Comparison of ENCODE assay signal across 1 cellular context in the genomic region with DNA sequence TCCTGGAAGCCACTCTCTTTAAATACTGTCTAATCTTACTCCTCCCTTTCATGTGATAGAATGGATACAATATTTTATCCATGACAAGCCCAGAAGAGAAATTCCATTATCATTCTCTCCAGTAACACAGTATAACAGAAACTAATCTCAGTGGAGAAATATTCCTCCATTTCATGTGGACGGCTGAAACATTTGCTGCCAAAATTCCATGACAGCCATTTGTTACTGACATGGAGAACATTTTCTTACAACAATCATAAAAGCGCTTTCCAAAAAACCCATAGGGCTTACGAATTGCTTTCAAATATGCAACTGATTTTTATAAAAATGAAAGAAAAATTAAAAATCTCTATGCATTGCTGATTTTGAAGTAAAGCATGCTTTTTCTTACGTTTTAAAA.
TF ChIP-seq lines count a peak whose summit lies in the region.

No MANE protein-coding gene starts in this region.

TF ChIP-seq in HCT116, 20 proteins besides CTCF, POLR2A, EP300 and RAD21 (continued from another document):
- TF ChIP-seq, protein P1, sequence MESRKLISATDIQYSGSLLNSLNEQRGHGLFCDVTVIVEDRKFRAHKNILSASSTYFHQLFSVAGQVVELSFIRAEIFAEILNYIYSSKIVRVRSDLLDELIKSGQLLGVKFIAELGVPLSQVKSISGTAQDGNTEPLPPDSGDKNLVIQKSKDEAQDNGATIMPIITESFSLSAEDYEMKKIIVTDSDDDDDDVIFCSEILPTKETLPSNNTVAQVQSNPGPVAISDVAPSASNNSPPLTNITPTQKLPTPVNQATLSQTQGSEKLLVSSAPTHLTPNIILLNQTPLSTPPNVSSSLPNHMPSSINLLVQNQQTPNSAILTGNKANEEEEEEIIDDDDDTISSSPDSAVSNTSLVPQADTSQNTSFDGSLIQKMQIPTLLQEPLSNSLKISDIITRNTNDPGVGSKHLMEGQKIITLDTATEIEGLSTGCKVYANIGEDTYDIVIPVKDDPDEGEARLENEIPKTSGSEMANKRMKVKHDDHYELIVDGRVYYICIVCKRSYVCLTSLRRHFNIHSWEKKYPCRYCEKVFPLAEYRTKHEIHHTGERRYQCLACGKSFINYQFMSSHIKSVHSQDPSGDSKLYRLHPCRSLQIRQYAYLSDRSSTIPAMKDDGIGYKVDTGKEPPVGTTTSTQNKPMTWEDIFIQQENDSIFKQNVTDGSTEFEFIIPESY (IDR thresholded peaks at IDR 0.05; ENCODE audit: extremely low read depth, insufficient replicate concordance, low read length): no peak
- TF ChIP-seq POLR2AphosphoS5 (IDR thresholded peaks at IDR 0.05; ENCODE audit: low read depth, low read length) (no peak), SRF (IDR thresholded peaks at IDR 0.05; ENCODE audit: low read depth) (no peak), ELF1 (IDR thresholded peaks at IDR 0.05; ENCODE audit: borderline replicate concordance, low read depth) (no peak), ZNF274 (IDR thresholded peaks at IDR 0.05; ENCODE audit: low read depth, low read length) (no peak), YY1 (IDR thresholded peaks at IDR 0.05; ENCODE audit: extremely low read depth, insufficient replicate concordance, low read depth, low read length) (no peak), SIN3A (IDR thresholded peaks at IDR 0.05; ENCODE audit: low read depth) (no peak), TCF7L2 (IDR thresholded peaks at IDR 0.05; ENCODE audit: borderline replicate concordance, extremely low read depth, insufficient read depth, insufficient read length) (no peak), SP1 (IDR thresholded peaks at IDR 0.05; ENCODE audit: low read depth) (no peak), CEBPB (IDR thresholded peaks at IDR 0.05; ENCODE audit: low read depth) (no peak), JUND (IDR thresholded peaks at IDR 0.05) (no peak), EZH2 (IDR thresholded peaks at IDR 0.05) (no peak), CBX3 (IDR thresholded peaks at IDR 0.05; ENCODE audit: low read depth) (no peak)
- TF ChIP-seq, protein P2, sequence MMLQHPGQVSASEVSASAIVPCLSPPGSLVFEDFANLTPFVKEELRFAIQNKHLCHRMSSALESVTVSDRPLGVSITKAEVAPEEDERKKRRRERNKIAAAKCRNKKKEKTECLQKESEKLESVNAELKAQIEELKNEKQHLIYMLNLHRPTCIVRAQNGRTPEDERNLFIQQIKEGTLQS (IDR thresholded peaks at IDR 0.05): no peak
- TF ChIP-seq, protein P3, sequence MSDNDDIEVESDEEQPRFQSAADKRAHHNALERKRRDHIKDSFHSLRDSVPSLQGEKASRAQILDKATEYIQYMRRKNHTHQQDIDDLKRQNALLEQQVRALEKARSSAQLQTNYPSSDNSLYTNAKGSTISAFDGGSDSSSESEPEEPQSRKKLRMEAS (IDR thresholded peaks at IDR 0.05): no peak
TF ChIP-seq in HCT116: peak in this region for 0.
